8 cellular contexts compared by ENCODE assay signal in the genomic region with DNA sequence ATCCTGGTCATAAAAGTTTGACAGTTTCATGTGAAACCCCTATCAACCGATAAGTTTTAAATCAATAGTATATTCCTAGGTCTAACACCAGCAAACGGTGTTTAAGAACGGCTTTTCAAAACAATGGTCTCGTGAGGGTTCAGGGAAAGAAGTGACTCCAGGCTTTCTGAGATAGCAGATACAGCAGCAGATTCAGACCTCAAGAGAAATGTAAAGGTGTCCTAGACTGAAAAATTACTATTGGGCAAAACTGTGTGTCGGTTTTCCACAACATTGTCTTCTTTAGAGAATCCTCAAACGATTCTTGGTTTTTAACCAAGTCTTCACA. TPM values are rescaled to one million over a fixed set of nuclear protein-coding genes. Genes with fewer than 3 reads are reported as not detected.
DNase-seq lines count a peak whose midpoint lies in the region; ATAC-seq and TF ChIP-seq lines count a peak whose summit lies in the region.

No MANE protein-coding gene starts in this region.

- TF ChIP-seq CTCF in GM06990 (IDR thresholded peaks at IDR 0.05; ENCODE audit: insufficient read depth, low read length, poor library complexity, severe bottlenecking) = no peak

- H3K27me3 ChIP-seq in GM06990 (replicated peaks; ENCODE audit: control insufficient read depth, insufficient read depth, low read length) (no peaks in the 10 kb centered on the region), NT2/D1 (ENCODE audit: insufficient read depth, insufficient read length) (no peaks in the 10 kb centered on the region), ectodermal cell (ENCODE audit: control insufficient read depth, insufficient read depth, low read length, poor library complexity, severe bottlenecking) (no peaks in the 10 kb centered on the region)

- H3K27ac Mint-ChIP-seq in natural killer cell treated with Interleukin-12 subunit alpha and Interleukin-12 subunit beta and Interleukin-15 and Interleukin-18, amount 100 ng/mL, for 72 hours = peak overlapping the region; percentile 89 to 95

- H3K4me3 ChIP-seq in GM06990 (replicated peaks; ENCODE audit: low read depth, low read length) (peak overlapping the region; percentile 91), NT2/D1 (ENCODE audit: insufficient read length, low read depth) (peak overlapping the region; percentile 85), ectodermal cell (ENCODE audit: insufficient read depth, low read depth, low read length) (peak overlapping the region; percentile 92)

- ATAC-seq in natural killer cell treated with Interleukin-12 subunit alpha and Interleukin-12 subunit beta and Interleukin-15 and Interleukin-18, amount 100 ng/mL, for 72 hours = no peak
- no peak for ATAC-seq in HG02763 (IDR thresholded peaks at IDR 0.05; ENCODE audit: unreplicated experiment)
- ATAC-seq in GM19035 (IDR thresholded peaks at IDR 0.05; ENCODE audit: unreplicated experiment) = no peak
- ATAC-seq in GM18520 (IDR thresholded peaks at IDR 0.05; ENCODE audit: unreplicated experiment) = no peak

- 4 to 8% methylated on average over 6 of the region's 6 CpGs for WGBS in ectodermal cell, 2 experiments

- H3K27ac ChIP-seq in ectodermal cell (ENCODE audit: insufficient read depth, low read depth, low read length, poor library complexity, severe bottlenecking) = peak overlapping the region; percentile 97

- H3K4me1 ChIP-seq in NT2/D1 (ENCODE audit: insufficient read depth, insufficient read length) (peaks cover 2% of the 10 kb centered on the region), ectodermal cell (ENCODE audit: control insufficient read depth, insufficient read depth, low read length) (no peaks in the 10 kb centered on the region)

- peaks cover 8% of the 10 kb centered on the region for H3K36me3 Mint-ChIP-seq in natural killer cell treated with Interleukin-12 subunit alpha and Interleukin-12 subunit beta and Interleukin-15 and Interleukin-18, amount 100 ng/mL, for 72 hours

- peak overlapping the region; percentile 95 for H3K9ac ChIP-seq in NT2/D1 (ENCODE audit: insufficient read length, low read depth)

- peak overlapping the region; percentile 95 for H3K4me3 Mint-ChIP-seq in natural killer cell treated with Interleukin-12 subunit alpha and Interleukin-12 subunit beta and Interleukin-15 and Interleukin-18, amount 100 ng/mL, for 72 hours

- H3K9me3 ChIP-seq in NT2/D1 (ENCODE audit: insufficient read depth, low read length) (no peaks in the 10 kb centered on the region), ectodermal cell (ENCODE audit: control insufficient read depth, low read length) (no peaks in the 10 kb centered on the region)

- no peaks in the 10 kb centered on the region for H3K9me3 Mint-ChIP-seq in natural killer cell treated with Interleukin-12 subunit alpha and Interleukin-12 subunit beta and Interleukin-15 and Interleukin-18, amount 100 ng/mL, for 72 hours

- H3K27me3 Mint-ChIP-seq in natural killer cell treated with Interleukin-12 subunit alpha and Interleukin-12 subunit beta and Interleukin-15 and Interleukin-18, amount 100 ng/mL, for 72 hours = no peaks in the 10 kb centered on the region

- no peaks in the 10 kb centered on the region for H3K36me3 ChIP-seq in GM06990 (ENCODE audit: control insufficient read depth, insufficient read depth, low read length)
- H3K36me3 ChIP-seq in NT2/D1 (ENCODE audit: insufficient read depth, insufficient read length, low read length) = peaks cover 19% of the 10 kb centered on the region
- H3K36me3 ChIP-seq in ectodermal cell (ENCODE audit: control insufficient read depth, insufficient read depth, low read length) = no peaks in the 10 kb centered on the region

- DNase-seq in GM06990 (ENCODE audit: extremely low read depth, insufficient read length) (no peak), NT2/D1 (ENCODE audit: low read depth, low spot score) (no peak)
- no peak for DNase-seq in natural killer cell treated with Interleukin-12 subunit alpha and Interleukin-12 subunit beta and Interleukin-15 and Interleukin-18, amount 100 ng/mL, for 72 hours (ENCODE audit: low spot score)
- no peak for DNase-seq in activated effector memory CD4-positive, alpha-beta T cell treated with anti-CD3 and anti-CD28 coated beads, Interleukin-2, amount 50 U/mL, for 16 hours

- H3K4me1 Mint-ChIP-seq in natural killer cell treated with Interleukin-12 subunit alpha and Interleukin-12 subunit beta and Interleukin-15 and Interleukin-18, amount 100 ng/mL, for 72 hours (ENCODE audit: low read depth in 2 of 2) = peaks cover 48 to 60% of the 10 kb centered on the region in 2 donors

RNA-seq across cellular contexts. Expression of a gene that starts 1.3 kb away (rescaled TPM):
- 48.6 TPM for polyA plus RNA-seq in ectodermal cell (2013, experiment 1 of 4)
- polyA plus RNA-seq in ectodermal cell (2013, experiment 2 of 4) = 50.2 TPM
- 35.4 TPM for polyA plus RNA-seq in ectodermal cell (2013, experiment 3 of 4)
- polyA plus RNA-seq in ectodermal cell (2013, experiment 4 of 4) = 40.7 TPM
- total RNA-seq in natural killer cell treated with Interleukin-12 subunit alpha and Interleukin-12 subunit beta and Interleukin-15 and Interleukin-18, amount 100 ng/mL, for 72 hours = 10 to 100 TPM; 40.8 to 48.3 TPM
